ENCODE assay signal across 9 cellular contexts in the genomic region with DNA sequence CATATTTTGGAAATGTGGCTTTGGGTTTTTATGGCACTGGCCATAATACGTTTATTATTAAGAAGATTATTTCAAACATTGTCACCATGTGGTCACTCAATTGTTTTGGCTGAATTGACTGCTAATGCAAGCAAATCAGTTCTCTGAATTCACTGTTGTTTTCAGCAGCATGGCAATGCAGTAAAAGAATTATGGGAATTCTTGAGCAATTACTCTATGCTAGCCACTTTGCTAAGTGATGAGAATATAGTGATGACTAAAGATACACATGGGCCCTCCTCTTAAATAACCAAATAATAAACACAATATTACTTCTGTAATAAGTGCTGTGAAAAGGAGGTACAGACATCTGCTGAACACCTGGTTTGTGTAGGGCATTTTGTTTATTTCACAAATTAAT.
"Had no signal": no experiment of that assay in that cellular context is flagged by ENCODE, and none has a peak within 500 bp of the region (broad histone marks: within the 10 kb centered on the region; RNA-seq: fewer than 3 reads in every experiment).

No MANE protein-coding gene starts in this region.

- H3K4me2 ChIP-seq: GM23338 had no signal

- H2AFZ ChIP-seq: GM23248, GM23338 had no signal

- H3K4me1 ChIP-seq: HAP-1 had no signal

- H3K9me3 ChIP-seq: HAP-1 had no signal

- ATAC-seq: GM23338, HCT116 had no signal

- H3K4me3 ChIP-seq: GM23248, GM23338, HAP-1 had no signal

- H3K27ac ChIP-seq: GM23248 had no signal

- H3K36me3 ChIP-seq: HAP-1 had no signal

- H3K9ac ChIP-seq: GM23248 had no signal

- DNase-seq: GM23248, GOT3, H7, H9, HCEC 1CT, HFFc6 had no signal
